ENCODE assay signal across 1 cellular context in the genomic region with DNA sequence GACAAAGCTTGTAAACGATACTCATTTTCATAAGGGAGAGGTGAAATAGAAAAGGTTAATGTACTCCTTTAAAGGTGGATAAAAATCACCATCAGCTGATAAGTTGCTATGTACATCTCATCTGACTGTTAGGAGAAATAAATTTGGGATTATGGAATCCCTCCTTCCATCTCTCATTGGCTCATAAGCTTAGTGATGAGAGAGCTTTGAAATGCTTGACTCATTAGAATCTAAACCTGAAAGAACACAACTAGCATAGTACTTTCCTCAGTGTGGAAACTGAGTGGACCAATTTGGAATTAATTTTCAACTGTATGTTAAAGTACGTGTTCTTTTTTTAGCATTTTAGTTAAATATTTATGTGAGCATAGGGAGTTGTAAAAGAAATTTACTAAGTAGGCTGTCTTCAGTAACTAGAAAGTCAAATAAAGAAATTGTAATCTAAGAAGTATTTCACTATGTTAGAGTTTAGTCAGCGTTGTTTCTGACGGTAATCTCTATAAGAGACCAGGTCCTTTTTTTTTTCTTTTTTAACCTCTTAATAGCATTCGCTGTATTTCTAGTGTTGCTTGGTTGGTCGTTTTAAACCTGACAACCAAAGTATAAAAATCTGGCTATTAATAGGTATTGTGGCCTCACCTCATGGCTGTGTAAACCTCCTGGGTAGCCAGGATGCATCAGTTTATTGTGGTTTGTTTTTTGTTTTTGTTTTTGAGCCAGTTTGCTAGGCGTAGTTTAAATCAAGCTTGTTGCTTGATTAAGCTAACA.
TF ChIP-seq lines count a peak whose summit lies in the region.

No MANE protein-coding gene starts in this region.

TF ChIP-seq in SK-N-SH, 30 proteins besides CTCF, POLR2A, EP300 and RAD21 (continued from another document):
- TF ChIP-seq, protein P1, sequence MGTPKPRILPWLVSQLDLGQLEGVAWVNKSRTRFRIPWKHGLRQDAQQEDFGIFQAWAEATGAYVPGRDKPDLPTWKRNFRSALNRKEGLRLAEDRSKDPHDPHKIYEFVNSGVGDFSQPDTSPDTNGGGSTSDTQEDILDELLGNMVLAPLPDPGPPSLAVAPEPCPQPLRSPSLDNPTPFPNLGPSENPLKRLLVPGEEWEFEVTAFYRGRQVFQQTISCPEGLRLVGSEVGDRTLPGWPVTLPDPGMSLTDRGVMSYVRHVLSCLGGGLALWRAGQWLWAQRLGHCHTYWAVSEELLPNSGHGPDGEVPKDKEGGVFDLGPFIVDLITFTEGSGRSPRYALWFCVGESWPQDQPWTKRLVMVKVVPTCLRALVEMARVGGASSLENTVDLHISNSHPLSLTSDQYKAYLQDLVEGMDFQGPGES (IDR thresholded peaks at IDR 0.05; ENCODE audit: low read depth, low read length), result no peak
- TF ChIP-seq JUND (IDR thresholded peaks at IDR 0.05) (no peak), ELF1 (IDR thresholded peaks at IDR 0.05) (no peak), GABPA (IDR thresholded peaks at IDR 0.05; ENCODE audit: low read depth) (no peak), SMC3 (IDR thresholded peaks at IDR 0.05; ENCODE audit: low read depth, low read length) (no peak), MEF2A (IDR thresholded peaks at IDR 0.05; ENCODE audit: borderline replicate concordance, low read depth) (no peak)
